ENCODE assay signal across 1 cellular context in genomic region chr20:17611540-17612286, GRCh38.
TF ChIP-seq lines count a peak whose summit lies in the region.

No MANE protein-coding gene starts in this region.

TF ChIP-seq in HepG2, 621 proteins besides CTCF, POLR2A, EP300 and RAD21 (continued from another document and continues in another):
- TF ChIP-seq, protein P1, sequence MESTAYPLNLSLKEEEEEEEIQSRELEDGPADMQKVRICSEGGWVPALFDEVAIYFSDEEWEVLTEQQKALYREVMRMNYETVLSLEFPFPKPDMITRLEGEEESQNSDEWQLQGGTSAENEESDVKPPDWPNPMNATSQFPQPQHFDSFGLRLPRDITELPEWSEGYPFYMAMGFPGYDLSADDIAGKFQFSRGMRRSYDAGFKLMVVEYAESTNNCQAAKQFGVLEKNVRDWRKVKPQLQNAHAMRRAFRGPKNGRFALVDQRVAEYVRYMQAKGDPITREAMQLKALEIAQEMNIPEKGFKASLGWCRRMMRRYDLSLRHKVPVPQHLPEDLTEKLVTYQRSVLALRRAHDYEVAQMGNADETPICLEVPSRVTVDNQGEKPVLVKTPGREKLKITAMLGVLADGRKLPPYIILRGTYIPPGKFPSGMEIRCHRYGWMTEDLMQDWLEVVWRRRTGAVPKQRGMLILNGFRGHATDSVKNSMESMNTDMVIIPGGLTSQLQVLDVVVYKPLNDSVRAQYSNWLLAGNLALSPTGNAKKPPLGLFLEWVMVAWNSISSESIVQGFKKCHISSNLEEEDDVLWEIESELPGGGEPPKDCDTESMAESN (CRISPR knock-in tag; conservative IDR thresholded peaks at IDR 0.05) = 0 out of 2 replicates have a peak, but pooled peaks have one; percentile 69
- no peak for TF ChIP-seq ZFP37 (CRISPR knock-in tag; IDR thresholded peaks at IDR 0.05; ENCODE audit: borderline replicate concordance)
- no peak for TF ChIP-seq ZNF101 (CRISPR knock-in tag; IDR thresholded peaks at IDR 0.05; ENCODE audit: borderline replicate concordance, low read depth)
- TF ChIP-seq ZNF720 (CRISPR knock-in tag; IDR thresholded peaks at IDR 0.05) = no peak
- no peak for TF ChIP-seq HNRNPUL1 (IDR thresholded peaks at IDR 0.05; ENCODE audit: low read depth, low read length)
- no peak; the same call in 1 of the 2 replicates for TF ChIP-seq MAFG (CRISPR knock-in tag; IDR thresholded peaks at IDR 0.05)
- TF ChIP-seq SUZ12 (IDR thresholded peaks at IDR 0.05; ENCODE audit: low read depth, low read length) = no peak
- TF ChIP-seq TCF7 (IDR thresholded peaks at IDR 0.05; ENCODE audit: low read depth) = no peak
- TF ChIP-seq ZNF333 (CRISPR knock-in tag; IDR thresholded peaks at IDR 0.05; ENCODE audit: borderline replicate concordance) = 0 out of 2 replicates have a peak, but pooled peaks have one; percentile 59
- no peak for TF ChIP-seq ZFP36 (IDR thresholded peaks at IDR 0.05; ENCODE audit: borderline replicate concordance, low read depth, low read length, partially characterized antibody)
- TF ChIP-seq CENPT (CRISPR knock-in tag; IDR thresholded peaks at IDR 0.05; ENCODE audit: low read depth) = 0 out of 2 replicates have a peak, but pooled peaks have one; percentile 37
- no peak for TF ChIP-seq ZNF776 (CRISPR knock-in tag; IDR thresholded peaks at IDR 0.05)
- no peak for TF ChIP-seq ZFP36L2 (CRISPR knock-in tag; IDR thresholded peaks at IDR 0.05)
- TF ChIP-seq HMG20A (CRISPR knock-in tag; IDR thresholded peaks at IDR 0.05; ENCODE audit: borderline replicate concordance) = no peak
- TF ChIP-seq AHDC1 (CRISPR knock-in tag; IDR thresholded peaks at IDR 0.05; ENCODE audit: borderline replicate concordance) = no peak
- TF ChIP-seq ZKSCAN1 (IDR thresholded peaks at IDR 0.05; ENCODE audit: low read length) = no peak
- no peak for TF ChIP-seq EHMT2 (IDR thresholded peaks at IDR 0.05; ENCODE audit: borderline replicate concordance, low read depth, low read length)
- TF ChIP-seq EEA1 (CRISPR knock-in tag; IDR thresholded peaks at IDR 0.05; ENCODE audit: borderline replicate concordance) = no peak
- 0 out of 2 replicates have a peak, but pooled peaks have one; percentile 35 for TF ChIP-seq ZSCAN31 (CRISPR knock-in tag; IDR thresholded peaks at IDR 0.05; ENCODE audit: low read depth)
- TF ChIP-seq AKAP8 (CRISPR knock-in tag; IDR thresholded peaks at IDR 0.05) = peak; percentile 48; the same call in 1 of the 2 replicates
- TF ChIP-seq ZNF281 (CRISPR knock-in tag; IDR thresholded peaks at IDR 0.05; ENCODE audit: borderline replicate concordance) = no peak; the same call in 1 of the 2 replicates
- TF ChIP-seq PPARG (CRISPR knock-in tag; conservative IDR thresholded peaks at IDR 0.05) = no peak
- TF ChIP-seq ATRX (CRISPR knock-in tag; IDR thresholded peaks at IDR 0.05; ENCODE audit: borderline replicate concordance) = no peak
- 0 out of 2 replicates have a peak, but pooled peaks have one; percentile 70 for TF ChIP-seq KLF13 (CRISPR knock-in tag; IDR thresholded peaks at IDR 0.05)
- no peak; the same call in 1 of the 2 replicates for TF ChIP-seq SOX5 (CRISPR knock-in tag; IDR thresholded peaks at IDR 0.05; ENCODE audit: borderline replicate concordance)
- 0 out of 2 replicates have a peak, but pooled peaks have one; percentile 7 for TF ChIP-seq BRD4 (CRISPR knock-in tag; IDR thresholded peaks at IDR 0.05)
- no peak; the same call in 1 of the 2 replicates for TF ChIP-seq ZNF574 (CRISPR knock-in tag; IDR thresholded peaks at IDR 0.05)
- peak; percentile 66; the same call in 1 of the 2 replicates for TF ChIP-seq TBX2 (CRISPR knock-in tag; IDR thresholded peaks at IDR 0.05; ENCODE audit: borderline replicate concordance)
- no peak for TF ChIP-seq PATZ1 (CRISPR knock-in tag; IDR thresholded peaks at IDR 0.05)
- no peak for TF ChIP-seq KLF6 (CRISPR knock-in tag; IDR thresholded peaks at IDR 0.05)
- no peak for TF ChIP-seq SIN3A (IDR thresholded peaks at IDR 0.05; ENCODE audit: borderline replicate concordance, low read depth, low read length)
- peak; percentile 72; the same call in 1 of the 2 replicates for TF ChIP-seq DNMT1 (CRISPR knock-in tag; IDR thresholded peaks at IDR 0.05)
- no peak for TF ChIP-seq NFKBIZ (CRISPR knock-in tag; IDR thresholded peaks at IDR 0.05)
- TF ChIP-seq, protein P2, sequence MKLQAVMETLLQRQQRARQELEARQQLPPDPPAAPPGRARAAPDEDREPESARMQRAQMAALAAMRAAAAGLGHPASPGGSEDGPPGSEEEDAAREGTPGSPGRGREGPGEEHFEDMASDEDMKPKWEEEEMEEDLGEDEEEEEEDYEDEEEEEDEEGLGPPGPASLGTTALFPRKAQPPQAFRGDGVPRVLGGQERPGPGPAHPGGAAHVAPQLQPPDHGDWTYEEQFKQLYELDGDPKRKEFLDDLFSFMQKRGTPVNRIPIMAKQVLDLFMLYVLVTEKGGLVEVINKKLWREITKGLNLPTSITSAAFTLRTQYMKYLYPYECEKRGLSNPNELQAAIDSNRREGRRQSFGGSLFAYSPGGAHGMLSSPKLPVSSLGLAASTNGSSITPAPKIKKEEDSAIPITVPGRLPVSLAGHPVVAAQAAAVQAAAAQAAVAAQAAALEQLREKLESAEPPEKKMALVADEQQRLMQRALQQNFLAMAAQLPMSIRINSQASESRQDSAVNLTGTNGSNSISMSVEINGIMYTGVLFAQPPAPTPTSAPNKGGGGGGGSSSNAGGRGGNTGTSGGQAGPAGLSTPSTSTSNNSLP (IDR thresholded peaks at IDR 0.05; ENCODE audit: low read depth, low read length) = no peak
- no peak for TF ChIP-seq CCDC6 (CRISPR knock-in tag; IDR thresholded peaks at IDR 0.05)
- no peak for TF ChIP-seq THAP7 (CRISPR knock-in tag; IDR thresholded peaks at IDR 0.05)
- 0 out of 2 replicates have a peak, but pooled peaks have one; percentile 57 for TF ChIP-seq TARDBP (CRISPR knock-in tag; IDR thresholded peaks at IDR 0.05)
- no peak for TF ChIP-seq NRL (CRISPR knock-in tag; IDR thresholded peaks at IDR 0.05; ENCODE audit: borderline replicate concordance)
- TF ChIP-seq, protein P3, sequence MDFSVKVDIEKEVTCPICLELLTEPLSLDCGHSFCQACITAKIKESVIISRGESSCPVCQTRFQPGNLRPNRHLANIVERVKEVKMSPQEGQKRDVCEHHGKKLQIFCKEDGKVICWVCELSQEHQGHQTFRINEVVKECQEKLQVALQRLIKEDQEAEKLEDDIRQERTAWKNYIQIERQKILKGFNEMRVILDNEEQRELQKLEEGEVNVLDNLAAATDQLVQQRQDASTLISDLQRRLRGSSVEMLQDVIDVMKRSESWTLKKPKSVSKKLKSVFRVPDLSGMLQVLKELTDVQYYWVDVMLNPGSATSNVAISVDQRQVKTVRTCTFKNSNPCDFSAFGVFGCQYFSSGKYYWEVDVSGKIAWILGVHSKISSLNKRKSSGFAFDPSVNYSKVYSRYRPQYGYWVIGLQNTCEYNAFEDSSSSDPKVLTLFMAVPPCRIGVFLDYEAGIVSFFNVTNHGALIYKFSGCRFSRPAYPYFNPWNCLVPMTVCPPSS (IDR thresholded peaks at IDR 0.05) = no peak
- TF ChIP-seq NR3C1 (CRISPR knock-in tag; IDR thresholded peaks at IDR 0.05) = no peak
- TF ChIP-seq SALL2 (CRISPR knock-in tag; IDR thresholded peaks at IDR 0.05) = no peak
